In genomic region chr2:212845941-212846340, GRCh38 we compare ENCODE assay signal across 19 cellular contexts.
DNase-seq lines count a peak whose midpoint lies in the region; ATAC-seq, FAIRE-seq and TF ChIP-seq lines count a peak whose summit lies in the region.
"Had no signal": no experiment of that assay in that cellular context is flagged by ENCODE, and none has a peak within 500 bp of the region (broad histone marks: within the 10 kb centered on the region; RNA-seq: fewer than 3 reads in every experiment).

No MANE protein-coding gene starts in this region.

- TF ChIP-seq CTCF in AG04449 (IDR thresholded peaks at IDR 0.05; ENCODE audit: insufficient read depth, low read length, missing control alignments): no peak
- TF ChIP-seq CTCF in bronchial epithelial cell (IDR thresholded peaks at IDR 0.05; ENCODE audit: insufficient read depth, low read length, severe bottlenecking): no peak
- no peak for TF ChIP-seq CTCF in gastroesophageal sphincter (IDR thresholded peaks at IDR 0.05)
- TF ChIP-seq CTCF in upper lobe of left lung (IDR thresholded peaks at IDR 0.05): no peak

- H3K9me3 ChIP-seq in gastroesophageal sphincter: no peaks in the 10 kb centered on the region
- no peaks in the 10 kb centered on the region for H3K9me3 ChIP-seq in upper lobe of left lung

- peaks cover 0 to 29% (median 0%) of the 10 kb centered on the region in 3 donors for H3K4me1 ChIP-seq in gastroesophageal sphincter
- no peaks in the 10 kb centered on the region for H3K4me1 ChIP-seq in upper lobe of left lung

- H3K27me3 ChIP-seq in bronchial epithelial cell (ENCODE audit: control insufficient read depth, insufficient read depth, low read length) (no peaks in the 10 kb centered on the region), gastroesophageal sphincter (no peaks in the 10 kb centered on the region), upper lobe of left lung (no peaks in the 10 kb centered on the region)
- H3K27me3 ChIP-seq: cardiac muscle cell had no signal

- no peak for TF ChIP-seq EP300 in gastroesophageal sphincter (IDR thresholded peaks at IDR 0.05)
- TF ChIP-seq EP300 in upper lobe of left lung (IDR thresholded peaks at IDR 0.05): no peak

- 5 to 16% methylated on average over 4 of the region's 4 CpGs for WGBS in gastroesophageal sphincter (ENCODE audit: low coverage in 1 of 2), 2 donors
- 46 to 53% methylated on average over 4 of the region's 4 CpGs for WGBS in upper lobe of left lung, 2 donors

- DNase-seq in AG04449 (ENCODE audit: low read depth, low spot score) (peak; percentile 46), HPDE6-E6E7 (ENCODE audit: extremely low spot score) (peak; percentile 35), bronchial epithelial cell (ENCODE audit: low read depth) (peak; percentile 96), middle frontal gyrus (ENCODE audit: extremely low spot score, low spot score) (no peak), NCI-H82 (lab: John Stamatoyannopoulos, UW) (no peak), upper lobe of left lung (no peak)
- DNase-seq: activated CD4-positive, alpha-beta T cell treated with anti-CD3 and anti-CD28 coated beads, Interleukin-2, amount 50 U/mL, for 1 hour; activated naive CD4-positive, alpha-beta T cell treated with anti-CD3 and anti-CD28 coated beads, Interleukin-2, amount 50 U/mL, for 16 hours; activated T-cell treated with anti-CD3 and anti-CD28 coated beads for 4 hours; effector CD4-positive, alpha-beta T cell; Karpas-422; NCI-H510A had no signal

- H3K36me3 ChIP-seq in bronchial epithelial cell (ENCODE audit: control insufficient read depth, insufficient read depth, low read length): no peaks in the 10 kb centered on the region
- H3K36me3 ChIP-seq in gastroesophageal sphincter: no peaks in the 10 kb centered on the region
- no peaks in the 10 kb centered on the region for H3K36me3 ChIP-seq in upper lobe of left lung
- H3K36me3 ChIP-seq: cardiac muscle cell had no signal

- no peak overlapping the region for H3K4me3 ChIP-seq in AG04449 (ENCODE audit: low read depth, low read length)
- H3K4me3 ChIP-seq in bronchial epithelial cell (ENCODE audit: low read depth, low read length): no peak overlapping the region
- H3K4me3 ChIP-seq in gastroesophageal sphincter: no peak overlapping the region
- no peak overlapping the region for H3K4me3 ChIP-seq in upper lobe of left lung
- H3K4me3 ChIP-seq: cardiac muscle cell had no signal

- no peak for FAIRE-seq in bronchial epithelial cell (lab: Jason Lieb, UNC)
- FAIRE-seq: G401.6, GM12892, urothelium cell line had no signal

- CTCF ChIA-PET in AG04449 (lab: Yijun Ruan, JAX): no interaction called here

- ATAC-seq in gastroesophageal sphincter (peak; percentile 65), HG02642 (IDR thresholded peaks at IDR 0.05; ENCODE audit: poor library complexity, unreplicated experiment) (no peak), upper lobe of left lung (ENCODE audit: low FRiP score in 2 of 2) (no peak)
- ATAC-seq: natural killer cell treated with Interleukin-12 subunit alpha and Interleukin-12 subunit beta and Interleukin-15 and Interleukin-18, amount 100 ng/mL, for 72 hours had no signal

- H3K27ac ChIP-seq in gastroesophageal sphincter: peak overlapping the region; percentile 75 to 92 (median 82)
- no peak overlapping the region for H3K27ac ChIP-seq in upper lobe of left lung
- H3K27ac ChIP-seq: cardiac muscle cell had no signal

- TF ChIP-seq POLR2A in gastroesophageal sphincter (IDR thresholded peaks at IDR 0.05) (no peak), upper lobe of left lung (IDR thresholded peaks at IDR 0.05) (no peak)

- POLR2A ChIA-PET in AG04449 (lab: Yijun Ruan, JAX): no interaction called here

Comparison
In these comparisons a context has a peak if more than half of its experiments do, and no peak if none do; other contexts are left out.
1. DNase-seq: peak in AG04449 (single experiment), HPDE6-E6E7 (single experiment) and bronchial epithelial cell (single experiment); none in middle frontal gyrus (single experiment), NCI-H82 (single experiment) and upper lobe of left lung (0 of 2).
2. H3K27ac ChIP-seq: peak in gastroesophageal sphincter (4 of 4); none in upper lobe of left lung (0 of 4).